1 cellular context compared by ENCODE assay signal in genomic region chr4:128517739-128518510, GRCh38.
TF ChIP-seq lines count a peak whose summit lies in the region.

No MANE protein-coding gene starts in this region.

TF ChIP-seq in SK-N-SH, 30 proteins besides CTCF, POLR2A, EP300 and RAD21 (continued from another document):
- no peak for TF ChIP-seq RFX5 (IDR thresholded peaks at IDR 0.05; ENCODE audit: low read length)
- peak; percentile 97 for TF ChIP-seq PBX3 (IDR thresholded peaks at IDR 0.05)
- TF ChIP-seq ELF1 (IDR thresholded peaks at IDR 0.05), result 0 out of 2 replicates have a peak, but pooled peaks have one; percentile 31
- peak; percentile 97 for TF ChIP-seq JUND (IDR thresholded peaks at IDR 0.05)
- peak; percentile 19; the same call in 1 of the 2 replicates for TF ChIP-seq MEF2A (IDR thresholded peaks at IDR 0.05; ENCODE audit: borderline replicate concordance, low read depth)
- TF ChIP-seq GABPA (IDR thresholded peaks at IDR 0.05; ENCODE audit: low read depth), result peak; percentile 26; the same call in 1 of the 2 replicates
- TF ChIP-seq SMC3 (IDR thresholded peaks at IDR 0.05; ENCODE audit: low read depth, low read length), result no peak
- peak; percentile 59 for TF ChIP-seq MAX (IDR thresholded peaks at IDR 0.05; ENCODE audit: low read depth)
- no peak for TF ChIP-seq RCOR1 (IDR thresholded peaks at IDR 0.05; ENCODE audit: low read length)
- TF ChIP-seq YY1 (IDR thresholded peaks at IDR 0.05; ENCODE audit: low read depth), result no peak
- TF ChIP-seq CHD2 (IDR thresholded peaks at IDR 0.05; ENCODE audit: low read length, partially characterized antibody), result no peak
- no peak for TF ChIP-seq EZH2phosphoT487 (IDR thresholded peaks at IDR 0.05; ENCODE audit: borderline replicate concordance, low read depth)
- TF ChIP-seq RXRA (IDR thresholded peaks at IDR 0.05; ENCODE audit: borderline replicate concordance, low read depth), result no peak; the same call in none of the 2 replicates
- no peak; the same call in 1 of the 2 replicates for TF ChIP-seq SIN3A (IDR thresholded peaks at IDR 0.05; ENCODE audit: borderline replicate concordance, low read depth, low read length)
